18 cellular contexts compared by ENCODE assay signal in genomic region chr18:10950876-10951630, GRCh38.
DNase-seq lines count a peak whose midpoint lies in the region; ATAC-seq and TF ChIP-seq lines count a peak whose summit lies in the region.
"Had no signal": no experiment of that assay in that cellular context is flagged by ENCODE, and none has a peak within 500 bp of the region (broad histone marks: within the 10 kb centered on the region; RNA-seq: fewer than 3 reads in every experiment).

No MANE protein-coding gene starts in this region.

- H3K9me3 Mint-ChIP-seq in Caco-2 (ENCODE audit: unreplicated experiment) = peaks cover 4% of the 10 kb centered on the region

- CTCF ChIA-PET in Caco-2 (lab: Charles Lee) = no interaction called here

- peaks cover 3% of the 10 kb centered on the region for H3K27me3 Mint-ChIP-seq in Caco-2 (ENCODE audit: insufficient read depth, unreplicated experiment)
- H3K27me3 Mint-ChIP-seq: activated CD8-positive, alpha-beta memory T cell treated with anti-CD3 and anti-CD28 coated beads, Interleukin-2, amount 10 ng/mL, durations not matched to agents 7 days and 5 days had no signal

- peaks cover 8% of the 10 kb centered on the region for H3K9me3 ChIP-seq in Caco-2
- H3K9me3 ChIP-seq: ovary had no signal

- no peak overlapping the region for H3K4me3 ChIP-seq in Caco-2 (ENCODE audit: low read depth, low read length)
- H3K4me3 ChIP-seq in KMS-11 (IDR thresholded peaks at IDR 0.05; ENCODE audit: insufficient read depth, low read depth, low read length) = no peak overlapping the region
- H3K4me3 ChIP-seq: MG63, ovary had no signal

- H3K36me3 Mint-ChIP-seq in Caco-2 (ENCODE audit: insufficient read depth, unreplicated experiment) = no peaks in the 10 kb centered on the region
- H3K36me3 Mint-ChIP-seq: CD4-positive, alpha-beta memory T cell had no signal

- no peaks in the 10 kb centered on the region; the same call in 1 of the 2 replicates for H3K79me2 ChIP-seq in KMS-11 (ENCODE audit: insufficient read depth, low read depth)

- H3K4me2 ChIP-seq in KMS-11 = peak overlapping the region; percentile 84

- H3K4me1 Mint-ChIP-seq in Caco-2 (ENCODE audit: low read depth, unreplicated experiment) = no peaks in the 10 kb centered on the region
- H3K4me1 Mint-ChIP-seq: activated CD8-positive, alpha-beta memory T cell treated with anti-CD3 and anti-CD28 coated beads, Interleukin-2, amount 10 ng/mL, durations not matched to agents 7 days and 5 days; CD4-positive, alpha-beta memory T cell had no signal

- no peaks in the 10 kb centered on the region for H3K4me1 ChIP-seq in Caco-2
- peaks cover 91% of the 10 kb centered on the region for H3K4me1 ChIP-seq in KMS-11 (ENCODE audit: low read depth, poor library complexity, severe bottlenecking)

- H3K27me3 ChIP-seq in Caco-2 (replicated peaks; ENCODE audit: control insufficient read depth, insufficient read depth, low read length) = no peaks in the 10 kb centered on the region
- no peaks in the 10 kb centered on the region for H3K27me3 ChIP-seq in KMS-11 (ENCODE audit: insufficient read depth, low read depth)
- H3K27me3 ChIP-seq: MG63, ovary had no signal

- intact Hi-C loops in Caco-2 (cut with micrococcal nuclease; ENCODE audit: unreplicated experiment) = loop anchor here (5.0 kb wide), 1 partner anchor 49 kb away; no protein-coding TSS in a partner anchor

- H2AFZ ChIP-seq in KMS-11 (ENCODE audit: low read depth) = peak overlapping the region; percentile 24; the same call in 1 of the 2 replicates

- H3K9ac ChIP-seq in KMS-11 = peak overlapping the region; percentile 45; the same call in 1 of the 2 replicates

- H3K36me3 ChIP-seq in Caco-2 (ENCODE audit: control insufficient read depth, insufficient read depth, low read length) (no peaks in the 10 kb centered on the region), KMS-11 (ENCODE audit: insufficient read depth) (no peaks in the 10 kb centered on the region; the same call in 1 of the 2 replicates)
- H3K36me3 ChIP-seq: ovary had no signal

- no peak for TF ChIP-seq CTCF in Caco-2 (IDR thresholded peaks at IDR 0.05; ENCODE audit: insufficient read depth in 1 of 2, low read depth in 1 of 2, low read length in 1 of 2, severe bottlenecking in 1 of 2, unreplicated experiment in 1 of 2)
- no peak for TF ChIP-seq CTCF in KMS-11 (conservative IDR thresholded peaks at IDR 0.05; ENCODE audit: low read depth, low read length)

- BruUV-seq in Caco-2 (replicated peaks; lab: Mats Ljungman, UMichigan) = no TSS peak

- POLR2A ChIA-PET in Caco-2 (lab: Charles Lee) = no interaction called here

- H3K27ac Mint-ChIP-seq in Caco-2 (ENCODE audit: unreplicated experiment) = peak overlapping the region; percentile 12
- H3K27ac Mint-ChIP-seq: activated CD8-positive, alpha-beta memory T cell treated with anti-CD3 and anti-CD28 coated beads, Interleukin-2, amount 10 ng/mL, durations not matched to agents 7 days and 5 days; CD4-positive, alpha-beta memory T cell had no signal

- no peaks in the 10 kb centered on the region for H4K20me1 ChIP-seq in KMS-11 (ENCODE audit: insufficient read depth)

- peak overlapping the region; percentile 91 for H3K27ac ChIP-seq in KMS-11
- H3K27ac ChIP-seq: ovary had no signal

- DNase-seq in Caco-2 (no peak), pons (ENCODE audit: low spot score) (no peak), NCI-H1436 (lab: John Stamatoyannopoulos, UW) (no peak), NCI-H2227 treated with DMSO at 0.1 percent for 48 hours (lab: John Stamatoyannopoulos, UW) (no peak)
- no peak for DNase-seq in stimulated activated CD4-positive, alpha-beta T cell treated with anti-CD3 and anti-CD28 coated beads, Interleukin-4, amount 100 ng/mL, for 4 hours
- DNase-seq: ACHN; activated CD8-positive, alpha-beta memory T cell treated with anti-CD3 and anti-CD28 coated beads, Interleukin-2, amount 10 ng/mL, durations not matched to agents 7 days and 5 days; activated naive CD4-positive, alpha-beta T cell treated with Interleukin-2 at 50 U/mL for 16 hours; CD4-positive, alpha-beta memory T cell; MG63; NCI-H226; ovary; small intestine; SW 1271 had no signal

- no peak overlapping the region for H3K4me3 Mint-ChIP-seq in Caco-2 (ENCODE audit: unreplicated experiment)
- H3K4me3 Mint-ChIP-seq: activated CD8-positive, alpha-beta memory T cell treated with anti-CD3 and anti-CD28 coated beads, Interleukin-2, amount 10 ng/mL, durations not matched to agents 7 days and 5 days; CD4-positive, alpha-beta memory T cell had no signal

- ATAC-seq in GM18870 (IDR thresholded peaks at IDR 0.05; ENCODE audit: unreplicated experiment) (peak; percentile 52), GM21825 (IDR thresholded peaks at IDR 0.05; ENCODE audit: unreplicated experiment) (peak; percentile 55)
- ATAC-seq: activated CD8-positive, alpha-beta memory T cell treated with anti-CD3 and anti-CD28 coated beads, Interleukin-2, amount 10 ng/mL, durations not matched to agents 7 days and 5 days; left lobe of liver had no signal
